Comparison of ENCODE assay signal across 1 cellular context in genomic region chr9:120875954-120876841, GRCh38.
TF ChIP-seq lines count a peak whose summit lies in the region.

No MANE protein-coding gene starts in this region.

TF ChIP-seq in HepG2, 621 proteins besides CTCF, POLR2A, EP300 and RAD21 (continued from another document and continues in another):
- TF ChIP-seq DDIT3 (CRISPR knock-in tag; IDR thresholded peaks at IDR 0.05) (no peak), THRA (CRISPR knock-in tag; IDR thresholded peaks at IDR 0.05; ENCODE audit: borderline replicate concordance) (no peak), ZBTB42 (CRISPR knock-in tag; IDR thresholded peaks at IDR 0.05) (no peak), ZSCAN12 (CRISPR knock-in tag; IDR thresholded peaks at IDR 0.05) (no peak), RORA (CRISPR knock-in tag; IDR thresholded peaks at IDR 0.05) (no peak), MYC (CRISPR knock-in tag; IDR thresholded peaks at IDR 0.05; ENCODE audit: borderline replicate concordance) (peak; percentile 64), ZNF777 (CRISPR knock-in tag; IDR thresholded peaks at IDR 0.05) (peak; percentile 89), PCBP2 (optimal IDR thresholded peaks at IDR 0.05; ENCODE audit: low read depth, low read length, poor library complexity, severe bottlenecking) (no peak), LBX2 (CRISPR knock-in tag; IDR thresholded peaks at IDR 0.05; ENCODE audit: borderline replicate concordance) (0 out of 2 replicates have a peak, but pooled peaks have one; percentile 48), PREB (CRISPR knock-in tag; IDR thresholded peaks at IDR 0.05) (no peak), PTBP1 (IDR thresholded peaks at IDR 0.05; ENCODE audit: low read depth, low read length, poor library complexity, severe bottlenecking) (no peak), SMC3 (IDR thresholded peaks at IDR 0.05; ENCODE audit: low read length) (no peak), POGZ (CRISPR knock-in tag; IDR thresholded peaks at IDR 0.05) (no peak), FUBP1 (CRISPR knock-in tag; IDR thresholded peaks at IDR 0.05; ENCODE audit: borderline replicate concordance) (no peak), ZNF639 (CRISPR knock-in tag; conservative IDR thresholded peaks at IDR 0.05) (peak; percentile 90), AKAP8 (CRISPR knock-in tag; IDR thresholded peaks at IDR 0.05) (no peak), SNAPC4 (CRISPR knock-in tag; IDR thresholded peaks at IDR 0.05) (no peak), ATF6 (CRISPR knock-in tag; conservative IDR thresholded peaks at IDR 0.05) (no peak), ELF3 (CRISPR knock-in tag; IDR thresholded peaks at IDR 0.05) (0 out of 2 replicates have a peak, but pooled peaks have one; percentile 37), ZNF335 (CRISPR knock-in tag; IDR thresholded peaks at IDR 0.05) (no peak), ZNF207 (IDR thresholded peaks at IDR 0.05; ENCODE audit: borderline replicate concordance) (no peak), HBP1 (CRISPR knock-in tag; IDR thresholded peaks at IDR 0.05; ENCODE audit: low read depth) (no peak), TFE3 (CRISPR knock-in tag; IDR thresholded peaks at IDR 0.05) (peak; percentile 10; the same call in 1 of the 2 replicates), CBX5 (CRISPR knock-in tag; IDR thresholded peaks at IDR 0.05; ENCODE audit: borderline replicate concordance) (no peak), U2AF2 (IDR thresholded peaks at IDR 0.05; ENCODE audit: low read depth, low read length) (no peak), SAP130 (CRISPR knock-in tag; IDR thresholded peaks at IDR 0.05; ENCODE audit: low read depth) (peak; percentile 75), JUN (CRISPR knock-in tag; IDR thresholded peaks at IDR 0.05) (0 out of 2 replicates have a peak, but pooled peaks have one; percentile 21), ISX (CRISPR knock-in tag; conservative IDR thresholded peaks at IDR 0.05) (no peak), ZBTB38 (CRISPR knock-in tag; IDR thresholded peaks at IDR 0.05) (no peak; the same call in 1 of the 2 replicates), ZNF225 (CRISPR knock-in tag; IDR thresholded peaks at IDR 0.05) (no peak; the same call in 1 of the 2 replicates), E2F1 (CRISPR knock-in tag; IDR thresholded peaks at IDR 0.05) (peak; percentile 80), TOPORS (CRISPR knock-in tag; IDR thresholded peaks at IDR 0.05) (peak; percentile 71; the same call in 1 of the 2 replicates), ZXDC (CRISPR knock-in tag; IDR thresholded peaks at IDR 0.05) (no peak), CC2D1A (CRISPR knock-in tag; IDR thresholded peaks at IDR 0.05) (no peak), ZNF841 (CRISPR knock-in tag; IDR thresholded peaks at IDR 0.05; ENCODE audit: borderline replicate concordance) (no peak), MLX (CRISPR knock-in tag; IDR thresholded peaks at IDR 0.05) (no peak)
